ENCODE assay signal across 8 cellular contexts in genomic region chr19:47713046-47714021, GRCh38. TPM values are rescaled to one million over a fixed set of nuclear protein-coding genes. Genes with fewer than 3 reads are reported as not detected.
A peak's percentile ranks its signal among the peaks of the same experiment; 100 is the strongest.
DNase-seq lines count a peak whose midpoint lies in the region; ATAC-seq and TF ChIP-seq lines count a peak whose summit lies in the region.

TSS of gene EHD2 (plus strand) at chr19:47713422. CDS start at chr19:47716613, 3,191 bp downstream.

- DNase-seq in EL, result peak; percentile 80
- peak; percentile 41 for DNase-seq in NCI-H1694 treated with DMSO at 0.1 percent for 48 hours (lab: John Stamatoyannopoulos, UW)
- peak; percentile 32 for DNase-seq in activated T-cell treated with anti-CD3 and anti-CD28 coated beads, Interleukin-2, amount 50 U/mL, for 4 hours
- DNase-seq in fibroblast of mammary gland (ENCODE audit: low read depth), result peak; percentile 73
- DNase-seq in naive B cell, result no peak
- peak in 30 of 49 donors; percentile 2 to 55 (median 26) for DNase-seq in substantia nigra (lab: John Stamatoyannopoulos, UW)
- no peak for DNase-seq in DMS153 (lab: John Stamatoyannopoulos, UW)

- no peaks in the 10 kb centered on the region for H3K36me3 Mint-ChIP-seq in activated T-cell treated with anti-CD3 and anti-CD28 coated beads, Interleukin-2, amount 50 U/mL, for 4 hours (ENCODE audit: insufficient read depth)
- peaks cover 5 to 20% of the 10 kb centered on the region in 2 donors for H3K36me3 Mint-ChIP-seq in naive B cell

- H3K4me3 Mint-ChIP-seq in activated T-cell treated with anti-CD3 and anti-CD28 coated beads, Interleukin-2, amount 50 U/mL, for 4 hours, result no peak within 1 kb of the TSS
- H3K4me3 Mint-ChIP-seq in naive B cell, result peak within 1 kb of the TSS in 2 of 8 donors; percentile 35 to 61

- peaks cover 43% of the 10 kb centered on the region for H3K27me3 Mint-ChIP-seq in activated T-cell treated with anti-CD3 and anti-CD28 coated beads, Interleukin-2, amount 50 U/mL, for 4 hours (ENCODE audit: low read depth)
- H3K27me3 Mint-ChIP-seq in naive B cell, result peaks cover 33 to 64% (median 56%) of the 10 kb centered on the region in 3 donors

- peaks cover 2% of the 10 kb centered on the region for H3K4me1 Mint-ChIP-seq in activated T-cell treated with anti-CD3 and anti-CD28 coated beads, Interleukin-2, amount 50 U/mL, for 4 hours (ENCODE audit: low read depth)
- H3K4me1 Mint-ChIP-seq in naive B cell, result peaks cover 0 to 7% (median 6%) of the 10 kb centered on the region in 3 donors

- peaks cover 5% of the 10 kb centered on the region for H3K9me3 Mint-ChIP-seq in activated T-cell treated with anti-CD3 and anti-CD28 coated beads, Interleukin-2, amount 50 U/mL, for 4 hours
- H3K9me3 Mint-ChIP-seq in naive B cell, result peaks cover 8 to 23% (median 21%) of the 10 kb centered on the region in 7 donors

- peak within 1 kb of the TSS; percentile 95 for H3K4me3 ChIP-seq in fibroblast of mammary gland (ENCODE audit: control insufficient read depth, low read depth, low read length)

- peak within 1 kb of the TSS; percentile 72 for H3K27ac ChIP-seq in substantia nigra (ENCODE audit: low read depth, low read length, poor library complexity, severe bottlenecking)

- H3K27ac Mint-ChIP-seq in naive B cell, result peak within 1 kb of the TSS in 2 of 6 donors; percentile 39 to 86

- peak; percentile 76 for TF ChIP-seq CTCF in fibroblast of mammary gland (conservative IDR thresholded peaks at IDR 0.05; ENCODE audit: control insufficient read depth, insufficient read depth, low read depth, low read length)

- ATAC-seq in activated T-cell treated with anti-CD3 and anti-CD28 coated beads, Interleukin-2, amount 50 U/mL, for 4 hours, result peak; percentile 82 to 83
- ATAC-seq in naive B cell (ENCODE audit: low read depth in 2 of 2) (peak; percentile 41 to 53), HG03095 (IDR thresholded peaks at IDR 0.05; ENCODE audit: unreplicated experiment) (no peak)

RNA-seq across cellular contexts. Expression of gene EHD2, which starts in this region (rescaled TPM):
- under 1 TPM; 0.26 to 0.66 (median 0.43) TPM for total RNA-seq in activated T-cell treated with anti-CD3 and anti-CD28 coated beads, Interleukin-2, amount 50 U/mL, for 4 hours
- polyA plus RNA-seq in naive B cell (ENCODE audit: low read depth in 6 of 6), result not detected

Comparison
In these comparisons a context has a peak if more than half of its experiments do, and no peak if none do; other contexts are left out.
1. Peak in DNase-seq and ATAC-seq in activated T-cell treated with anti-CD3 and anti-CD28 coated beads, Interleukin-2, amount 50 U/mL, for 4 hours; RNA of the gene not detected or under 1 TPM.
2. Peak in ATAC-seq in naive B cell; RNA of the gene not detected or under 1 TPM.
3. DNase-seq: peak in EL (single experiment), NCI-H1694 treated with DMSO at 0.1 percent for 48 hours (single experiment), fibroblast of mammary gland (single experiment) and substantia nigra (30 of 49); none in naive B cell (single experiment) and DMS153 (single experiment).